In the genomic region with DNA sequence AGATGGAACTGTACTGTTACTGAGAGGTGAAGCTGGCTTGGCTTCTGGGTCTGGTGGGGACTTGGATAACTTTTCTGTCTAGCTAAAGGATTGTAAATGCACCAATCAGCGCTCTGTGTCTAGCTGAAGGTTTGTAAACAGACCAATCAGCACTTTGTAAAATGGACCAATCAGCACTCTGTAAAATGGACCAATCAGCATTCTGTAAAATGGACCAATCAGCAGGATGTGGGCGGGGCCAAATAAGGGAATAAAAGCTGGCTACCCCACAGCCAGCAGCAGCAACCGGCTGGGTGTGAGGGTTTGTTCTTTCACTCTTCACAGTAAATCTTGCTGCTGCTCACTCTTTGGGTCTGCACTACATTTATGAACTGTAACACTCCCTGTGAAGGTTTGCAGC, we compare ENCODE assay signal across 1 cellular context. TPM values are rescaled to one million over a fixed set of nuclear protein-coding genes. Genes with fewer than 3 reads are reported as not detected.
"Had no signal": no experiment of that assay in that cellular context is flagged by ENCODE, and none has a peak within 500 bp of the region (broad histone marks: within the 10 kb centered on the region; RNA-seq: fewer than 3 reads in every experiment).

No MANE protein-coding gene starts in this region.

RNA-seq across cellular contexts. Expression of gene MYRIP, which starts 6.9 kb away (rescaled TPM):
- total RNA-seq: G401 had no signal
